In the genomic region with DNA sequence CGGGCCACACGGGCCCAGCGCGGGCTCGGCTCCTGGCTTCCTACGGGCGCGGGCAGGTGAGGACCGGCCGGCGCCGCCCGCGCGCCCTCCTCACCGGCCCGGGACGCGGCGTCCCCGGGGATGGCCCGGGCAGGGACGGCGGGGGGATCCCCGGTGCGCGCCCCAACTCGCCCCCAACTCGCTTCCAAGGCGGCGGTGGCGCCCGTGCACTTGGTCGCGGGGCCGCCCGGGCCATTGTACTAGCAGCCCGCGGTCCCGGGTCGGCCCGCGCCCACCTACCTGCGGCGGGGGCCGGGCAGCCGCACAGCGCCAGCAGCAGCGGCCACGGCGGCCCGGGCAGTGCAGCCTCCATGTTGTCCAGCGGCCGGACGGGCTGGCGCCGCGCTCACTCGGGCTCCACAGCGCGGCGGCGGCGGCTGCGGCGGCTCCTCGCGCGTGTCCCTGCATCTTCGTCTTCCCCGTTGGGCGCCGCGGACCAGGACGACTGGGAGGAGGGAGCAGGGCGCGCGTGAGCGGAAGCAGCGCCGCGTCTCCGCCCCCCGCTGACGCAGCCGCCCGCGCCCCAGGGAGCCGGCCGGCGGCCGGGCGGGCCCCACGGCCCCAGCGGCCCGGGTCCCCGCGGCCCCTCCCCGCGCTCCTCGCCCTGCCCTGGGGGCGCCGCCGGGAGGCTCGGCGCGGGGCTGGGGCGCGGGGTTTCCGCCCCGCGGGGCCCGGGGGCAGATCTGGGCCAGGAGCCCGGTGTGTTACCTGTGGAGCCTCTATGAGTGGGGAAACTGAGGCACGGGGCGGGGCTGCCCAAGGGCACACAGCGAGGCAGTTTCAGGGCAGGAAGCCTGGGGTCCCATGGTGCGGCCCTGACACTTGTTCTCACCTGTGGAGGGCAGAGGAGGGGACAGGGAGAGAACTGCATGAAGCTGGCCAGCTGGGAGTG, we compare ENCODE assay signal across 2 cellular contexts.
TF ChIP-seq lines count a peak whose summit lies in the region.

No MANE protein-coding gene starts in this region.

TF ChIP-seq in IMR-90, 13 proteins besides CTCF, POLR2A, EP300 and RAD21 (continued from another document):
- 0 out of 2 replicates have a peak, but pooled peaks have one; percentile 25 for TF ChIP-seq CHD1 (IDR thresholded peaks at IDR 0.05; ENCODE audit: low read depth, low read length)
- peak; percentile 73; the same call in 1 of the 2 replicates for TF ChIP-seq MAZ (IDR thresholded peaks at IDR 0.05; ENCODE audit: borderline replicate concordance, low read depth, low read length)

TF ChIP-seq in WTC11, 78 proteins besides CTCF, POLR2A, EP300 and RAD21 (continued from another document):
- TF ChIP-seq PRDM15 (CRISPR knock-in tag; IDR thresholded peaks at IDR 0.05), result no peak
